1 cellular context compared by ENCODE assay signal in the genomic region with DNA sequence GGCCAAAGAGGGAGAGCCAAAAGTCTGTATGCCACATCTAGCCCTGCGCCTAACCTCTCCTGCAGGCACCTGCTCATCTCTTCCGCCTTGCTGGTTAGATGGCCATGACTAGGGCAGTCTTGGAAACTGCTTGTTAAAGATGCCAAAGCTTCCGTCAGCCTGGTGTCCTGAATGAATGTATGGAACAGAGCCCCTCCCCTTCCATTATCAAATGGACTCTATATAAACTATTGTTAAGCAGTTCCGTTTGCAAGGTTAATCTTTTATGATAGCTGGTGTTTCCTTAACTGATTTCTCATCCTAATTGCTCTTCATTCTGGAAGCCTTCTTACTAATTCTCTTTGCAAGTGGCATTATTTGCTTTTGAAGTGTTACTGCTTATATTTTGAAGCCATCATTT.
TF ChIP-seq lines count a peak whose summit lies in the region.

No MANE protein-coding gene starts in this region.

TF ChIP-seq in HCT116, 20 proteins besides CTCF, POLR2A, EP300 and RAD21 (continued from another document):
- no peak for TF ChIP-seq ZFX (IDR thresholded peaks at IDR 0.05)
- TF ChIP-seq EZH2phosphoT487 (IDR thresholded peaks at IDR 0.05; ENCODE audit: borderline replicate concordance) = no peak
- no peak for TF ChIP-seq CEBPB (IDR thresholded peaks at IDR 0.05; ENCODE audit: low read depth)
- TF ChIP-seq JUND (IDR thresholded peaks at IDR 0.05) = no peak
- no peak for TF ChIP-seq YY1 (IDR thresholded peaks at IDR 0.05; ENCODE audit: extremely low read depth, insufficient replicate concordance, low read depth, low read length)
- no peak for TF ChIP-seq FOSL1 (IDR thresholded peaks at IDR 0.05; ENCODE audit: low read depth)
- no peak for TF ChIP-seq MAX (IDR thresholded peaks at IDR 0.05)
- TF ChIP-seq SIN3A (IDR thresholded peaks at IDR 0.05; ENCODE audit: low read depth) = no peak
- TF ChIP-seq, protein P1, sequence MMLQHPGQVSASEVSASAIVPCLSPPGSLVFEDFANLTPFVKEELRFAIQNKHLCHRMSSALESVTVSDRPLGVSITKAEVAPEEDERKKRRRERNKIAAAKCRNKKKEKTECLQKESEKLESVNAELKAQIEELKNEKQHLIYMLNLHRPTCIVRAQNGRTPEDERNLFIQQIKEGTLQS (IDR thresholded peaks at IDR 0.05) = no peak
- TF ChIP-seq CBX3 (IDR thresholded peaks at IDR 0.05; ENCODE audit: low read depth) = no peak
- TF ChIP-seq, protein P2, sequence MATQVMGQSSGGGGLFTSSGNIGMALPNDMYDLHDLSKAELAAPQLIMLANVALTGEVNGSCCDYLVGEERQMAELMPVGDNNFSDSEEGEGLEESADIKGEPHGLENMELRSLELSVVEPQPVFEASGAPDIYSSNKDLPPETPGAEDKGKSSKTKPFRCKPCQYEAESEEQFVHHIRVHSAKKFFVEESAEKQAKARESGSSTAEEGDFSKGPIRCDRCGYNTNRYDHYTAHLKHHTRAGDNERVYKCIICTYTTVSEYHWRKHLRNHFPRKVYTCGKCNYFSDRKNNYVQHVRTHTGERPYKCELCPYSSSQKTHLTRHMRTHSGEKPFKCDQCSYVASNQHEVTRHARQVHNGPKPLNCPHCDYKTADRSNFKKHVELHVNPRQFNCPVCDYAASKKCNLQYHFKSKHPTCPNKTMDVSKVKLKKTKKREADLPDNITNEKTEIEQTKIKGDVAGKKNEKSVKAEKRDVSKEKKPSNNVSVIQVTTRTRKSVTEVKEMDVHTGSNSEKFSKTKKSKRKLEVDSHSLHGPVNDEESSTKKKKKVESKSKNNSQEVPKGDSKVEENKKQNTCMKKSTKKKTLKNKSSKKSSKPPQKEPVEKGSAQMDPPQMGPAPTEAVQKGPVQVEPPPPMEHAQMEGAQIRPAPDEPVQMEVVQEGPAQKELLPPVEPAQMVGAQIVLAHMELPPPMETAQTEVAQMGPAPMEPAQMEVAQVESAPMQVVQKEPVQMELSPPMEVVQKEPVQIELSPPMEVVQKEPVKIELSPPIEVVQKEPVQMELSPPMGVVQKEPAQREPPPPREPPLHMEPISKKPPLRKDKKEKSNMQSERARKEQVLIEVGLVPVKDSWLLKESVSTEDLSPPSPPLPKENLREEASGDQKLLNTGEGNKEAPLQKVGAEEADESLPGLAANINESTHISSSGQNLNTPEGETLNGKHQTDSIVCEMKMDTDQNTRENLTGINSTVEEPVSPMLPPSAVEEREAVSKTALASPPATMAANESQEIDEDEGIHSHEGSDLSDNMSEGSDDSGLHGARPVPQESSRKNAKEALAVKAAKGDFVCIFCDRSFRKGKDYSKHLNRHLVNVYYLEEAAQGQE (IDR thresholded peaks at IDR 0.05; ENCODE audit: low read depth) = no peak
- no peak for TF ChIP-seq POLR2AphosphoS5 (IDR thresholded peaks at IDR 0.05; ENCODE audit: low read depth, low read length)
- TF ChIP-seq ZBTB33 (IDR thresholded peaks at IDR 0.05; ENCODE audit: extremely low read depth, insufficient replicate concordance, low read length) = no peak
